ENCODE assay signal across 27 cellular contexts in genomic region chr2:83594841-83595720, GRCh38.
DNase-seq lines count a peak whose midpoint lies in the region; TF ChIP-seq lines count a peak whose summit lies in the region.
"Had no signal": no experiment of that assay in that cellular context is flagged by ENCODE, and none has a peak within 500 bp of the region (broad histone marks: within the 10 kb centered on the region; RNA-seq: fewer than 3 reads in every experiment).

No MANE protein-coding gene starts in this region.

- peaks cover 7% of the 10 kb centered on the region for H3F3A ChIP-seq in smooth muscle cell (ENCODE audit: low read depth)

- no peaks in the 10 kb centered on the region for H3K36me3 Mint-ChIP-seq in HFFc6 (ENCODE audit: low read depth)
- H3K36me3 Mint-ChIP-seq: brain; CD4-positive, CD25-positive, alpha-beta regulatory T cell; immature natural killer cell; naive B cell had no signal

- no peak overlapping the region for H3K4me3 Mint-ChIP-seq in HFFc6
- H3K4me3 Mint-ChIP-seq: activated T-cell treated with anti-CD3 and anti-CD28 coated beads, Interleukin-2, amount 50 U/mL, for 4 hours; brain; CD4-positive, CD25-positive, alpha-beta regulatory T cell; immature natural killer cell; naive B cell; stimulated activated naive CD8-positive, alpha-beta T cell treated with anti-CD3 and anti-CD28 coated beads, Interleukin-15, amount 100 ng/mL, for 72 hours; WTC11 had no signal

- H4K20me1 ChIP-seq in smooth muscle cell (ENCODE audit: low read depth) = no peaks in the 10 kb centered on the region

- no peaks in the 10 kb centered on the region for H3K79me2 ChIP-seq in smooth muscle cell (ENCODE audit: low read depth)

- H3K4me1 ChIP-seq in adipocyte (ENCODE audit: control insufficient read depth, insufficient read depth, low read length) = peaks cover 18% of the 10 kb centered on the region
- H3K4me1 ChIP-seq in smooth muscle cell (ENCODE audit: low read depth) = peaks cover 18% of the 10 kb centered on the region
- no peaks in the 10 kb centered on the region for H3K4me1 ChIP-seq in testis
- H3K4me1 ChIP-seq: gastrocnemius medialis, tibial nerve had no signal

- peaks cover 20% of the 10 kb centered on the region for H3K9me3 Mint-ChIP-seq in HFFc6

- intact Hi-C loops in testis (cut with DNase I; ENCODE audit: low total_unique reads) = no loop called here

- H3K4me3 ChIP-seq in adipocyte (ENCODE audit: low read length) = no peak overlapping the region
- no peak overlapping the region for H3K4me3 ChIP-seq in foreskin fibroblast (ENCODE audit: low read depth in 1 of 2, low read length in 2 of 2)
- H3K4me3 ChIP-seq in smooth muscle cell = no peak overlapping the region
- H3K4me3 ChIP-seq in testis = no peak overlapping the region
- H3K4me3 ChIP-seq: gastrocnemius medialis, MG63, SJCRH30, skin epidermis, tibial nerve had no signal

- no peaks in the 10 kb centered on the region for H3K27me3 ChIP-seq in adipocyte (replicated peaks; ENCODE audit: control insufficient read depth, insufficient read depth, low read length)
- no peaks in the 10 kb centered on the region for H3K27me3 ChIP-seq in smooth muscle cell (ENCODE audit: low read depth)
- no peaks in the 10 kb centered on the region for H3K27me3 ChIP-seq in testis
- H3K27me3 ChIP-seq: gastrocnemius medialis, MG63, SJCRH30, tibial nerve had no signal

- H3K9ac ChIP-seq in adipocyte (ENCODE audit: low read length) (no peak overlapping the region), smooth muscle cell (ENCODE audit: low read depth) (peak overlapping the region; percentile 51)

- peak overlapping the region; percentile 64 for H3K4me2 ChIP-seq in smooth muscle cell

- no peaks in the 10 kb centered on the region for H3K27me3 Mint-ChIP-seq in HFFc6 (ENCODE audit: insufficient read depth)
- H3K27me3 Mint-ChIP-seq: CD4-positive, CD25-positive, alpha-beta regulatory T cell; naive B cell; stimulated activated naive CD8-positive, alpha-beta T cell treated with anti-CD3 and anti-CD28 coated beads, Interleukin-15, amount 100 ng/mL, for 72 hours had no signal

- H3K36me3 ChIP-seq in adipocyte (ENCODE audit: control insufficient read depth, insufficient read depth, low read length, severe bottlenecking) (no peaks in the 10 kb centered on the region), smooth muscle cell (ENCODE audit: low read depth) (no peaks in the 10 kb centered on the region), testis (ENCODE audit: low read depth, missing control alignments) (no peaks in the 10 kb centered on the region)
- H3K36me3 ChIP-seq: gastrocnemius medialis, MG63, SJCRH30, tibial nerve had no signal

- no peak for TF ChIP-seq POLR2A in testis (IDR thresholded peaks at IDR 0.05)

- no peak for TF ChIP-seq CTCF in foreskin fibroblast (IDR thresholded peaks at IDR 0.05; ENCODE audit: low read depth, low read length)
- no peak for TF ChIP-seq CTCF in smooth muscle cell (IDR thresholded peaks at IDR 0.05; ENCODE audit: borderline replicate concordance, insufficient read depth, poor library complexity, severe bottlenecking)
- no peak for TF ChIP-seq CTCF in HFFc6 (IDR thresholded peaks at IDR 0.05)
- TF ChIP-seq CTCF in testis (IDR thresholded peaks at IDR 0.05) = no peak

- 19% methylated on average over 3 of the region's 3 CpGs for WGBS in smooth muscle cell (ENCODE audit: low lambda C conversion rate)
- 64 to 67% methylated on average over 3 of the region's 3 CpGs for WGBS in testis, 2 donors

- no peak overlapping the region for H3K27ac Mint-ChIP-seq in HFFc6
- H3K27ac Mint-ChIP-seq: CD4-positive, CD25-positive, alpha-beta regulatory T cell; immature natural killer cell; naive B cell; stimulated activated naive CD8-positive, alpha-beta T cell treated with anti-CD3 and anti-CD28 coated beads, Interleukin-15, amount 100 ng/mL, for 72 hours; WTC11 had no signal

- no peaks in the 10 kb centered on the region for H3K4me1 Mint-ChIP-seq in HFFc6 (ENCODE audit: low read depth)
- H3K4me1 Mint-ChIP-seq: CD4-positive, CD25-positive, alpha-beta regulatory T cell; immature natural killer cell; naive B cell; stimulated activated naive CD8-positive, alpha-beta T cell treated with anti-CD3 and anti-CD28 coated beads, Interleukin-15, amount 100 ng/mL, for 72 hours had no signal

- H3K9me3 ChIP-seq in adipocyte (ENCODE audit: control insufficient read depth, low read length) (no peaks in the 10 kb centered on the region), smooth muscle cell (replicated peaks; ENCODE audit: low read depth) (no peaks in the 10 kb centered on the region), testis (no peaks in the 10 kb centered on the region)
- H3K9me3 ChIP-seq: gastrocnemius medialis, MG63, SJCRH30 had no signal

- no peak overlapping the region for H2AFZ ChIP-seq in smooth muscle cell (ENCODE audit: low read depth)

- DNase-seq in GM03348 (ENCODE audit: low spot score) (peak; percentile 33), adipocyte (ENCODE audit: low read depth) (peak; percentile 83), foreskin fibroblast (peak; percentile 32 to 57), smooth muscle cell (lab: John Stamatoyannopoulos, UW; ENCODE audit: unreplicated experiment) (no peak), cortex of kidney (lab: John Stamatoyannopoulos, UW) (no peak), HFFc6 (no peak), testis (no peak)
- DNase-seq: activated CD4-positive, alpha-beta T cell treated with anti-CD3 and anti-CD28 coated beads, Interleukin-2, amount 50 U/mL, for 1 hour; activated T-cell treated with anti-CD3 and anti-CD28 coated beads, Interleukin-2, amount 50 U/mL, for 4 hours; CD4-positive, CD25-positive, alpha-beta regulatory T cell; effector CD4-positive, alpha-beta T cell; erythroblast; gastrocnemius medialis; hypothalamus; immature natural killer cell; mesendoderm; MG63; naive B cell; NCI-H2081; occipital lobe; stimulated activated naive CD8-positive, alpha-beta T cell treated with anti-CD3 and anti-CD28 coated beads, Interleukin-15, amount 100 ng/mL, for 72 hours; T1000 had no signal

- H3K27ac ChIP-seq in smooth muscle cell (ENCODE audit: low read depth) = peak overlapping the region; percentile 89
- H3K27ac ChIP-seq in testis = no peak overlapping the region
- H3K27ac ChIP-seq: gastrocnemius medialis, SJCRH30, tibial nerve had no signal

Comparison
In these comparisons a context has a peak if more than half of its experiments do, and no peak if none do; other contexts are left out.
1. DNase-seq: peak in GM03348 (single experiment), adipocyte (single experiment) and foreskin fibroblast (2 of 2); none in smooth muscle cell (single experiment), cortex of kidney (single experiment), HFFc6 (single experiment) and testis (single experiment).